In genomic region chr1:228105996-228106799, GRCh38 we compare ENCODE assay signal across 26 cellular contexts. TPM values are rescaled to one million over a fixed set of nuclear protein-coding genes. Genes with fewer than 3 reads are reported as not detected.
DNase-seq lines count a peak whose midpoint lies in the region; ATAC-seq, FAIRE-seq and TF ChIP-seq lines count a peak whose summit lies in the region.
"Had no signal": no experiment of that assay in that cellular context is flagged by ENCODE, and none has a peak within 500 bp of the region (broad histone marks: within the 10 kb centered on the region; RNA-seq: fewer than 3 reads in every experiment).

No MANE protein-coding gene starts in this region.

- H3K9me3 ChIP-seq in K562 (replicated peaks; ENCODE audit: control insufficient read depth, insufficient read depth, low read depth, low read length) (peaks cover 5% of the 10 kb centered on the region; the same call in 1 of the 2 replicates), neural progenitor cell (ENCODE audit: low read depth) (no peaks in the 10 kb centered on the region)
- H3K9me3 ChIP-seq: lower lobe of right lung, stomach, upper lobe of left lung had no signal

- no peak overlapping the region for H3K27ac ChIP-seq in K562 (ENCODE audit: extremely low read depth, low read depth, low read length)
- H3K27ac ChIP-seq in neural progenitor cell = no peak overlapping the region
- H3K27ac ChIP-seq: epithelial cell of prostate, lower lobe of right lung, skin epidermis, upper lobe of left lung had no signal

- H2AFZ ChIP-seq in K562 (ENCODE audit: low read depth, low read length) (no peak overlapping the region), neural progenitor cell (replicated peaks) (no peak overlapping the region)

- no peaks in the 10 kb centered on the region for H3K9me1 ChIP-seq in K562 (ENCODE audit: control insufficient read depth, insufficient read depth, low read length)

- no peak for TF ChIP-seq RAD21 in K562 (CRISPR knock-in tag; conservative IDR thresholded peaks at IDR 0.05 in 1 of 2, IDR thresholded peaks at IDR 0.05 in 1 of 2)

- H3K4me2 ChIP-seq in K562 (ENCODE audit: insufficient read depth, low read length) (no peak overlapping the region), neural progenitor cell (no peak overlapping the region)

- H3F3A ChIP-seq in neural progenitor cell (ENCODE audit: low read depth) = peaks cover 17% of the 10 kb centered on the region

- no peak overlapping the region for H3K27ac Mint-ChIP-seq in activated CD4-positive, alpha-beta T cell treated with anti-CD3 and anti-CD28 coated beads for 36 hours
- no peak overlapping the region for H3K27ac Mint-ChIP-seq in neural progenitor cell
- H3K27ac Mint-ChIP-seq: T-cell had no signal

- peaks cover 20% of the 10 kb centered on the region for H3K36me3 Mint-ChIP-seq in activated CD4-positive, alpha-beta T cell treated with anti-CD3 and anti-CD28 coated beads for 36 hours (ENCODE audit: low read depth)
- peaks cover 4% of the 10 kb centered on the region for H3K36me3 Mint-ChIP-seq in neural progenitor cell

- no peak for TF ChIP-seq EP300 in K562 (IDR thresholded peaks at IDR 0.05; ENCODE audit: low read length)

- ATAC-seq in activated CD4-positive, alpha-beta T cell treated with anti-CD3 and anti-CD28 coated beads for 36 hours = no peak
- ATAC-seq in K562 = no peak
- ATAC-seq: GM12878, HCT116, lower lobe of right lung, T-cell had no signal

- WGBS in K562 (ENCODE audit: insufficient coverage, low coverage, missing lambda C conversion rate) = 71% methylated on average over 8 of the region's 8 CpGs

- CTCF ChIA-PET in activated CD4-positive, alpha-beta T cell treated with anti-CD3 and anti-CD28 coated beads for 36 hours (lab: Charles Lee) = interaction anchor here (0.6 to 1.9 kb wide), 4 partner anchors 25 to 89 kb away, joined by 3 to 8 read pairs (median 3); no protein-coding TSS in a partner anchor
- CTCF ChIA-PET in K562 (lab: Yijun Ruan, JAX; ENCODE audit: low intra/inter-chr PET ratio) (no interaction called here), GM10248 (lab: Yijun Ruan, JAX) (interaction anchor here (1.4 to 1.9 kb wide), 3 partner anchors 18 to 60 kb away, joined by 3 to 10 read pairs (median 7); no protein-coding TSS in a partner anchor)

- FAIRE-seq in K562 (lab: Jason Lieb, UNC) = no peak
- FAIRE-seq: A204.1, GM12878 had no signal

- H3K79me2 ChIP-seq in K562 (ENCODE audit: control insufficient read depth, insufficient read depth, low read length) (peaks cover 55% of the 10 kb centered on the region), neural progenitor cell (ENCODE audit: low read depth) (peaks cover 30% of the 10 kb centered on the region)

- H3K27me3 ChIP-seq in K562 (ENCODE audit: control insufficient read depth in 2 of 2, insufficient read depth in 2 of 2, low read length in 2 of 2) (no peaks in the 10 kb centered on the region), neural progenitor cell (peaks cover 8% of the 10 kb centered on the region)
- H3K27me3 ChIP-seq: stomach, upper lobe of left lung had no signal

- BruUV-seq in K562 (replicated peaks; lab: Mats Ljungman, UMichigan) = no TSS peak

- H3K36me3 ChIP-seq in K562 (ENCODE audit: control insufficient read depth, insufficient read depth, low read length) = peaks cover 33% of the 10 kb centered on the region; the same call in 2 of the 3 replicates
- no peaks in the 10 kb centered on the region for H3K36me3 ChIP-seq in neural progenitor cell

- H3K27me3 Mint-ChIP-seq in activated CD4-positive, alpha-beta T cell treated with anti-CD3 and anti-CD28 coated beads for 36 hours = no peaks in the 10 kb centered on the region
- peaks cover 19% of the 10 kb centered on the region for H3K27me3 Mint-ChIP-seq in neural progenitor cell (ENCODE audit: insufficient read depth, low read depth)
- H3K27me3 Mint-ChIP-seq: T-cell had no signal

- H3K4me3 Mint-ChIP-seq in activated CD4-positive, alpha-beta T cell treated with anti-CD3 and anti-CD28 coated beads for 36 hours = peak overlapping the region; percentile 90
- peak overlapping the region; percentile 70 for H3K4me3 Mint-ChIP-seq in neural progenitor cell

- no peak for DNase-seq in activated CD4-positive, alpha-beta T cell treated with anti-CD3 and anti-CD28 coated beads for 36 hours
- DNase-seq in activated CD4-positive, alpha-beta T cell treated with anti-CD3 and anti-CD28 coated beads for 48 hours = no peak
- DNase-seq in D341Med (ENCODE audit: low spot score) = peak; percentile 4
- DNase-seq in K562 (ENCODE audit: extremely low read depth in 1 of 4, low spot score in 3 of 4) = peak in 1 of 4 experiments; percentile 3
- no peak for DNase-seq in neural progenitor cell (ENCODE audit: low spot score)
- no peak for DNase-seq in NCI-H1417 treated with DMSO at 0.1 percent for 48 hours (lab: John Stamatoyannopoulos, UW)
- DNase-seq in NCI-H524 (lab: John Stamatoyannopoulos, UW) = no peak
- DNase-seq in GM10248 (ENCODE audit: extremely low spot score) = no peak
- DNase-seq: activated CD4-positive, CD25-positive, alpha-beta regulatory T cell; activated CD8-positive, alpha-beta memory T cell treated with anti-CD3 and anti-CD28 coated beads, Interleukin-2, amount 50 U/mL, for 4 hours; DMS153; foreskin fibroblast; GF-D8; islet precursor cell; lower lobe of right lung; NCI-H526; Right ventricle myocardium superior; stimulated activated CD4-positive, alpha-beta T cell treated with anti-CD3 and anti-CD28 coated beads, Interleukin-2, amount 100 ng/mL, for 48 hours; stomach; T-cell; upper lobe of left lung had no signal

- no peak for TF ChIP-seq CTCF in K562 (IDR thresholded peaks at IDR 0.05 in 2 of 3, conservative IDR thresholded peaks at IDR 0.05 in 1 of 3; ENCODE audit: insufficient read depth in 2 of 3, low read depth in 1 of 3, low read length in 3 of 3)
- TF ChIP-seq CTCF in neural progenitor cell (IDR thresholded peaks at IDR 0.05) = no peak
- no peak for TF ChIP-seq CTCF in GM10248 (IDR thresholded peaks at IDR 0.05; ENCODE audit: control extremely low read depth, extremely low read depth, low read depth, missing control alignments)

- H3K9ac ChIP-seq in K562 (ENCODE audit: insufficient read depth in 1 of 2, low read depth in 2 of 2, low read length in 2 of 2) = 0 out of 4 replicates have a peak overlapping the region, but pooled peaks of 1 of the 2 experiments have one; percentile 19
- no peak overlapping the region for H3K9ac ChIP-seq in neural progenitor cell

- H3K9me3 Mint-ChIP-seq in activated CD4-positive, alpha-beta T cell treated with anti-CD3 and anti-CD28 coated beads for 36 hours (ENCODE audit: low read depth) = no peaks in the 10 kb centered on the region
- H3K9me3 Mint-ChIP-seq in neural progenitor cell = no peaks in the 10 kb centered on the region
- H3K9me3 Mint-ChIP-seq: T-cell had no signal

- peaks cover 30 to 71% of the 10 kb centered on the region in 2 experiments for H3K4me1 ChIP-seq in K562 (replicated peaks in 1 of 2; ENCODE audit: control insufficient read depth in 2 of 2, insufficient read depth in 2 of 2, low read length in 2 of 2)
- H3K4me1 ChIP-seq in neural progenitor cell = peaks cover 11% of the 10 kb centered on the region

- intact Hi-C loops in activated CD4-positive, alpha-beta T cell treated with anti-CD3 and anti-CD28 coated beads for 36 hours (cut with DNase I, micrococcal nuclease) = loop anchor here in 1 of 2 experiments (10.0 kb wide), 1 partner anchor 341 kb away; no protein-coding TSS in a partner anchor
- intact Hi-C loops in K562 (cut with micrococcal nuclease) = no loop called here

- H3K4me3 ChIP-seq in K562 (no peak overlapping the region), neural progenitor cell (no peak overlapping the region)
- H3K4me3 ChIP-seq: GM12878, lower lobe of right lung, skin epidermis, stomach, upper lobe of left lung had no signal

- POLR2A ChIA-PET in activated CD4-positive, alpha-beta T cell treated with anti-CD3 and anti-CD28 coated beads for 36 hours (lab: Charles Lee) = interaction anchor here (1.1 kb wide), 1 partner anchor 24 kb away, joined by 5 read pairs; the partner anchor contains the start of gene ARF1
- POLR2A ChIA-PET in K562 (lab: Yijun Ruan, JAX) (interaction anchor here (0.6 to 2.1 kb wide), 10 partner anchors 8 to 395 kb away, joined by 3 to 13 read pairs (median 3); partner anchors contain the start of gene ARF1), GM10248 (lab: Yijun Ruan, JAX) (interaction anchor here (1.5 kb wide), 1 partner anchor 24 kb away, joined by 5 read pairs; the partner anchor contains the start of gene ARF1)

- H3K4me1 Mint-ChIP-seq in activated CD4-positive, alpha-beta T cell treated with anti-CD3 and anti-CD28 coated beads for 36 hours = peaks cover 32% of the 10 kb centered on the region
- peaks cover 33% of the 10 kb centered on the region for H3K4me1 Mint-ChIP-seq in neural progenitor cell

- H4K20me1 ChIP-seq in K562 (replicated peaks; ENCODE audit: control insufficient read depth, insufficient read depth, low read length) (0 out of 2 replicates have a peak, but pooled peaks cover 4% of the 10 kb centered on the region), neural progenitor cell (ENCODE audit: low read depth) (peaks cover 8% of the 10 kb centered on the region)

- no peak for TF ChIP-seq POLR2A in K562 (conservative IDR thresholded peaks at IDR 0.05)

- in situ Hi-C loops in K562 (cut with MboI) = no loop called here

RNA-seq across cellular contexts. Expression of gene MRPL55, which starts 2.9 kb away (rescaled TPM):
- total RNA-seq in activated CD4-positive, alpha-beta T cell treated with anti-CD3 and anti-CD28 coated beads for 36 hours = 10 to 100 TPM; 51.0 to 57.7 TPM
- 49.1 and 124 TPM in 2 replicates for total RNA-seq in K562 (2011; cell fraction: chromatin; rRNA removed; ENCODE audit: low replicate concordance)
- total RNA-seq in K562 (2011; cell fraction: nucleolus; rRNA removed) = 125 and 127 TPM in 2 replicates
- total RNA-seq in K562 (2011; cell fraction: nucleoplasm; rRNA removed) = 91.0 and 99.2 TPM in 2 replicates
- total RNA-seq in K562 (2014; rRNA removed) (228 and 230 TPM in 2 replicates), K562 (2014; rRNA removed; fragmentation: Illumina TruSeq; extraction: Trizol) (26.7 and 47.2 TPM in 2 replicates), K562 (2015; rRNA removed; fragmentation: Illumina TruSeq; extraction: Trizol) (83.8 and 90.1 TPM in 2 replicates), K562 (2021) (112 and 120 TPM in 2 replicates), neural progenitor cell (ENCODE audit: low replicate concordance) (42.4 and 68.3 TPM in 2 replicates)
- polyA plus RNA-seq in K562 (2011; rRNA removed) (65.9 and 115 TPM in 2 replicates), K562 (2014; fragmentation: Illumina TruSeq; extraction: Trizol) (81.0 and 93.0 TPM in 2 replicates), K562 (2014; fragmentation: Nextera tagmentation; extraction: Ambion mirVana) (10 to 100 TPM; 34.9 to 77.0 TPM), K562 (2014; rRNA removed) (154 and 166 TPM in 2 replicates)
- polyA plus RNA-seq in K562 (2011; cell fraction: cytosol; rRNA removed) = 142 and 334 TPM in 2 replicates
- polyA plus RNA-seq in K562 (2011; cell fraction: nucleus; rRNA removed) = 277 and 406 TPM in 2 replicates
- 90.3 and 111 TPM in 2 replicates for polyA plus RNA-seq in K562 (2012)
- polyA minus RNA-seq in K562 (2011; rRNA and poly(A)+ RNA removed) = 25.6 and 46.0 TPM in 2 replicates
- polyA minus RNA-seq in K562 (2011; cell fraction: cytosol; rRNA and poly(A)+ RNA removed) = 61.9 and 66.6 TPM in 2 replicates
- polyA minus RNA-seq in K562 (2011; cell fraction: nucleus; rRNA and poly(A)+ RNA removed) = 48.2 and 76.1 TPM in 2 replicates

RNA-seq across cellular contexts. Expression of gene C1orf35, which starts 3.1 kb away (rescaled TPM):
- 10 to 100 TPM; 14.6 to 22.5 TPM for total RNA-seq in activated CD4-positive, alpha-beta T cell treated with anti-CD3 and anti-CD28 coated beads for 36 hours
- total RNA-seq in K562 (2011; cell fraction: chromatin; rRNA removed; ENCODE audit: low replicate concordance) = 16.4 and 31.0 TPM in 2 replicates
- total RNA-seq in K562 (2011; cell fraction: nucleolus; rRNA removed) = 27.0 and 28.6 TPM in 2 replicates
- 20.4 and 20.5 TPM in 2 replicates for total RNA-seq in K562 (2011; cell fraction: nucleoplasm; rRNA removed)
- total RNA-seq in K562 (2014; rRNA removed) (42.2 and 50.8 TPM in 2 replicates), K562 (2014; rRNA removed; fragmentation: Illumina TruSeq; extraction: Trizol) (4.9 and 8.3 TPM in 2 replicates), K562 (2015; rRNA removed; fragmentation: Illumina TruSeq; extraction: Trizol) (18.9 and 23.2 TPM in 2 replicates), K562 (2021) (38.2 and 41.8 TPM in 2 replicates), neural progenitor cell (ENCODE audit: low replicate concordance) (11.8 and 19.7 TPM in 2 replicates)
- polyA plus RNA-seq in K562 (2011; rRNA removed) (10.8 and 15.6 TPM in 2 replicates), K562 (2014; fragmentation: Illumina TruSeq; extraction: Trizol) (12.5 and 20.9 TPM in 2 replicates), K562 (2014; fragmentation: Nextera tagmentation; extraction: Ambion mirVana) (1 to 10 TPM; 3.2 to 3.8 TPM), K562 (2014; rRNA removed) (34.3 and 48.7 TPM in 2 replicates)
- polyA plus RNA-seq in K562 (2011; cell fraction: cytosol; rRNA removed) = 12.7 and 22.3 TPM in 2 replicates
- polyA plus RNA-seq in K562 (2011; cell fraction: nucleus; rRNA removed) = 44.7 and 65.7 TPM in 2 replicates
- polyA plus RNA-seq in K562 (2012) = 28.9 and 30.6 TPM in 2 replicates
- polyA minus RNA-seq in K562 (2011; rRNA and poly(A)+ RNA removed) = 1.9 and 2.0 TPM in 2 replicates
- 2.3 and 5.9 TPM in 2 replicates for polyA minus RNA-seq in K562 (2011; cell fraction: cytosol; rRNA and poly(A)+ RNA removed)
- polyA minus RNA-seq in K562 (2011; cell fraction: nucleus; rRNA and poly(A)+ RNA removed) = 6.9 and 8.2 TPM in 2 replicates

RNA-seq across cellular contexts. Expression of gene ARF1, which starts 23.7 kb away (rescaled TPM):
- 100 to 1,000 TPM; 325 to 337 TPM for total RNA-seq in activated CD4-positive, alpha-beta T cell treated with anti-CD3 and anti-CD28 coated beads for 36 hours
- total RNA-seq in K562 (2011; cell fraction: chromatin; rRNA removed; ENCODE audit: low replicate concordance) = 99.7 and 210 TPM in 2 replicates
- 245 and 251 TPM in 2 replicates for total RNA-seq in K562 (2011; cell fraction: nucleolus; rRNA removed)
- total RNA-seq in K562 (2011; cell fraction: nucleoplasm; rRNA removed) = 187 and 199 TPM in 2 replicates
- total RNA-seq in K562 (2014; rRNA removed) (325 and 442 TPM in 2 replicates), K562 (2014; rRNA removed; fragmentation: Illumina TruSeq; extraction: Trizol) (120 and 140 TPM in 2 replicates), K562 (2015; rRNA removed; fragmentation: Illumina TruSeq; extraction: Trizol) (192 and 198 TPM in 2 replicates), K562 (2021) (472 and 483 TPM in 2 replicates), neural progenitor cell (ENCODE audit: low replicate concordance) (95.1 and 147 TPM in 2 replicates)
- polyA plus RNA-seq in K562 (2011; rRNA removed) (351 and 621 TPM in 2 replicates), K562 (2014; fragmentation: Illumina TruSeq; extraction: Trizol) (593 and 811 TPM in 2 replicates), K562 (2014; fragmentation: Nextera tagmentation; extraction: Ambion mirVana) (100 to 1,000 TPM in 1 of 2 experiments, 10 to 100 TPM in 1; 69.8 to 232 TPM), K562 (2014; rRNA removed) (435 and 476 TPM in 2 replicates)
- polyA plus RNA-seq in K562 (2011; cell fraction: cytosol; rRNA removed) = 776 and 1,036 TPM in 2 replicates
- 257 and 274 TPM in 2 replicates for polyA plus RNA-seq in K562 (2011; cell fraction: nucleus; rRNA removed)
- 485 and 750 TPM in 2 replicates for polyA plus RNA-seq in K562 (2012)
- 408 and 480 TPM in 2 replicates for polyA minus RNA-seq in K562 (2011; rRNA and poly(A)+ RNA removed)
- 429 and 660 TPM in 2 replicates for polyA minus RNA-seq in K562 (2011; cell fraction: cytosol; rRNA and poly(A)+ RNA removed)
- 68.0 and 128 TPM in 2 replicates for polyA minus RNA-seq in K562 (2011; cell fraction: nucleus; rRNA and poly(A)+ RNA removed)

RNA-seq across cellular contexts. Expression of gene GUK1, which starts 33.9 kb away (rescaled TPM):
- 100 to 1,000 TPM; 196 to 270 TPM for total RNA-seq in activated CD4-positive, alpha-beta T cell treated with anti-CD3 and anti-CD28 coated beads for 36 hours
- 206 and 587 TPM in 2 replicates for total RNA-seq in K562 (2011; cell fraction: chromatin; rRNA removed; ENCODE audit: low replicate concordance)
- total RNA-seq in K562 (2011; cell fraction: nucleolus; rRNA removed) = 479 and 565 TPM in 2 replicates
- total RNA-seq in K562 (2011; cell fraction: nucleoplasm; rRNA removed) = 351 and 369 TPM in 2 replicates
- total RNA-seq in K562 (2014; rRNA removed) = 331 and 360 TPM in 2 replicates
- 31.6 and 42.7 TPM in 2 replicates for total RNA-seq in K562 (2014; rRNA removed; fragmentation: Illumina TruSeq; extraction: Trizol)
- total RNA-seq in K562 (2015; rRNA removed; fragmentation: Illumina TruSeq; extraction: Trizol) = 129 and 132 TPM in 2 replicates
- total RNA-seq in K562 (2021) = 228 and 233 TPM in 2 replicates
- 192 and 244 TPM in 2 replicates for polyA plus RNA-seq in K562 (2011; rRNA removed)
- 357 and 647 TPM in 2 replicates for polyA plus RNA-seq in K562 (2011; cell fraction: cytosol; rRNA removed)
- 690 and 902 TPM in 2 replicates for polyA plus RNA-seq in K562 (2011; cell fraction: nucleus; rRNA removed)
- polyA plus RNA-seq in K562 (2012) = 198 and 243 TPM in 2 replicates
- polyA plus RNA-seq in K562 (2014; fragmentation: Illumina TruSeq; extraction: Trizol) = 44.3 and 143 TPM in 2 replicates
- 10 to 100 TPM in 1 of 2 experiments, 1 to 10 TPM in 1; 7.0 to 18.1 TPM for polyA plus RNA-seq in K562 (2014; fragmentation: Nextera tagmentation; extraction: Ambion mirVana)
- polyA plus RNA-seq in K562 (2014; rRNA removed) = 285 and 338 TPM in 2 replicates
- polyA minus RNA-seq in K562 (2011; rRNA and poly(A)+ RNA removed) = 38.4 and 72.5 TPM in 2 replicates
- polyA minus RNA-seq in K562 (2011; cell fraction: cytosol; rRNA and poly(A)+ RNA removed) = 79.7 and 95.8 TPM in 2 replicates
- polyA minus RNA-seq in K562 (2011; cell fraction: nucleus; rRNA and poly(A)+ RNA removed) = 159 and 171 TPM in 2 replicates
- total RNA-seq in neural progenitor cell (ENCODE audit: low replicate concordance) = 87.7 and 119 TPM in 2 replicates

RNA-seq across cellular contexts. Expression of gene GJC2, which starts 43.5 kb away (rescaled TPM):
- total RNA-seq in activated CD4-positive, alpha-beta T cell treated with anti-CD3 and anti-CD28 coated beads for 36 hours = under 1 TPM in 1 of 2 experiments, not detected in 1; 0.64 TPM
- total RNA-seq in K562 (2011; cell fraction: chromatin; rRNA removed; ENCODE audit: low replicate concordance) = 0.53 and 1.4 TPM in 2 replicates
- total RNA-seq in K562 (2011; cell fraction: nucleolus; rRNA removed) = 1.2 and 2.2 TPM in 2 replicates
- 0.59 and 0.69 TPM in 2 replicates for total RNA-seq in K562 (2011; cell fraction: nucleoplasm; rRNA removed)
- total RNA-seq in K562 (2014; rRNA removed) (0.32 and 0.86 TPM in 2 replicates), K562 (2014; rRNA removed; fragmentation: Illumina TruSeq; extraction: Trizol) (0.11 and 0.16 TPM in 2 replicates), K562 (2015; rRNA removed; fragmentation: Illumina TruSeq; extraction: Trizol) (0.11 and 0.22 TPM in 2 replicates), K562 (2021) (0.62 and 0.69 TPM in 2 replicates), neural progenitor cell (ENCODE audit: low replicate concordance) (0.25 TPM in 1 of 2 replicates, not detected in the other)
- polyA plus RNA-seq in K562 (2011; rRNA removed) (0.08 and 0.20 TPM in 2 replicates), K562 (2014; fragmentation: Illumina TruSeq; extraction: Trizol) (0.06 and 0.12 TPM in 2 replicates), K562 (2014; fragmentation: Nextera tagmentation; extraction: Ambion mirVana) (not detected), K562 (2014; rRNA removed) (0.03 and 0.36 TPM in 2 replicates)
- 0.10 and 0.61 TPM in 2 replicates for polyA plus RNA-seq in K562 (2011; cell fraction: cytosol; rRNA removed)
- polyA plus RNA-seq in K562 (2011; cell fraction: nucleus; rRNA removed) = 0.29 and 1.1 TPM in 2 replicates
- 0.39 and 0.47 TPM in 2 replicates for polyA plus RNA-seq in K562 (2012)
- polyA minus RNA-seq in K562 (2011; rRNA and poly(A)+ RNA removed) = 0.09 and 0.18 TPM in 2 replicates
- 0.57 TPM in 1 of 2 replicates, not detected in the other for polyA minus RNA-seq in K562 (2011; cell fraction: cytosol; rRNA and poly(A)+ RNA removed)
- polyA minus RNA-seq in K562 (2011; cell fraction: nucleus; rRNA and poly(A)+ RNA removed) = 0.40 and 0.44 TPM in 2 replicates
